ENCODE assay signal across 27 cellular contexts in genomic region chr14:65788876-65789859, GRCh38.
DNase-seq lines count a peak whose midpoint lies in the region; ATAC-seq and TF ChIP-seq lines count a peak whose summit lies in the region.
"Had no signal": no experiment of that assay in that cellular context is flagged by ENCODE, and none has a peak within 500 bp of the region (broad histone marks: within the 10 kb centered on the region; RNA-seq: fewer than 3 reads in every experiment).

No MANE protein-coding gene starts in this region.

- no peak for TF ChIP-seq CTCF in coronary artery (IDR thresholded peaks at IDR 0.05)
- no peak for TF ChIP-seq CTCF in lower lobe of right lung (IDR thresholded peaks at IDR 0.05)
- no peak for TF ChIP-seq CTCF in gastrocnemius medialis (IDR thresholded peaks at IDR 0.05 in 4 of 5, conservative IDR thresholded peaks at IDR 0.05 in 1 of 5)
- TF ChIP-seq CTCF in RWPE1 (conservative IDR thresholded peaks at IDR 0.05; ENCODE audit: low read depth) = no peak

- no peak for ATAC-seq in lower lobe of right lung
- ATAC-seq in gastrocnemius medialis = no peak
- ATAC-seq: activated CD8-positive, alpha-beta T cell treated with anti-CD3 and anti-CD28 coated beads for 36 hours; activated T-helper 17 cell treated with anti-CD3 and anti-CD28 coated beads, Interleukin-2, amount 50 U/mL, for 72 hours; CD8-positive, alpha-beta T cell; esophagus mucosa; stimulated activated naive B cell treated with anti-CD40 and anti-IgM and Interleukin-4, amounts not matched to agents 10 μg/mL and 1 μg/mL and 100 μg/mL, for 72 hours; T-helper 17 cell had no signal

- intact Hi-C loops in lower lobe of right lung (cut with DNase I) (no loop called here), gastrocnemius medialis (cut with DNase I; ENCODE audit: low total_unique reads) (no loop called here)

- H3K27me3 ChIP-seq in lower lobe of right lung (ENCODE audit: low read depth) (no peaks in the 10 kb centered on the region), gastrocnemius medialis (no peaks in the 10 kb centered on the region)
- H3K27me3 ChIP-seq: neural progenitor cell, sigmoid colon, SJSA1 had no signal

- H3K36me3 ChIP-seq in lower lobe of right lung (no peaks in the 10 kb centered on the region), gastrocnemius medialis (no peaks in the 10 kb centered on the region)
- H3K36me3 ChIP-seq: neural progenitor cell, sigmoid colon, SJSA1, suprapubic skin had no signal

- no peak overlapping the region for H3K4me3 ChIP-seq in coronary artery
- no peak overlapping the region for H3K4me3 ChIP-seq in lower lobe of right lung
- no peak overlapping the region for H3K4me3 ChIP-seq in gastrocnemius medialis
- H3K4me3 ChIP-seq: lung, neural progenitor cell, sigmoid colon, SJSA1, suprapubic skin had no signal

- no peaks in the 10 kb centered on the region for H3K9me3 ChIP-seq in lower lobe of right lung
- H3K9me3 ChIP-seq in gastrocnemius medialis = no peaks in the 10 kb centered on the region
- H3K9me3 ChIP-seq: sigmoid colon, SJSA1, suprapubic skin had no signal

- TF ChIP-seq POLR2A in gastrocnemius medialis (IDR thresholded peaks at IDR 0.05) = no peak

- H3K27ac ChIP-seq in coronary artery (no peak overlapping the region), lower lobe of right lung (no peak overlapping the region), gastrocnemius medialis (no peak overlapping the region), RWPE1 (no peak overlapping the region)
- H3K27ac ChIP-seq: neural progenitor cell, sigmoid colon, SJSA1, suprapubic skin had no signal

- H3K4me1 ChIP-seq in lower lobe of right lung (no peaks in the 10 kb centered on the region), gastrocnemius medialis (no peaks in the 10 kb centered on the region)
- H3K4me1 ChIP-seq: neural progenitor cell, sigmoid colon, SJSA1, suprapubic skin had no signal

- in situ Hi-C loops in gastrocnemius medialis (cut with MboI; ENCODE audit: low sequenced_read_pairs in 4 of 4) = no loop called here

- DNase-seq in SHP77 (lab: John Stamatoyannopoulos, UW) = peak; percentile 16 to 47
- no peak for DNase-seq in SHP77 treated with DMSO at 0.1 percent for 48 hours (lab: John Stamatoyannopoulos, UW)
- DNase-seq in NCI-H524 (lab: John Stamatoyannopoulos, UW) = peak; percentile 91 to 97
- peak; percentile 16 for DNase-seq in coronary artery (ENCODE audit: low spot score)
- no peak for DNase-seq in H4 (ENCODE audit: low spot score)
- no peak for DNase-seq in lower lobe of right lung
- no peak for DNase-seq in gastrocnemius medialis
- DNase-seq in RWPE1 (ENCODE audit: low spot score) = no peak
- DNase-seq: activated CD4-positive, alpha-beta T cell treated with anti-CD3 and anti-CD28 coated beads for 1 hour; activated CD8-positive, alpha-beta T cell treated with anti-CD3 and anti-CD28 coated beads for 36 hours; activated naive CD4-positive, alpha-beta T cell treated with anti-CD3 and anti-CD28 coated beads, Interleukin-2, amount 50 U/mL, for 16 hours; AML-193; CD8-positive, alpha-beta T cell; endodermal cell; foreskin melanocyte; NCI-H1417 treated with DMSO at 0.1 percent for 48 hours; NCI-H526; sigmoid colon; stimulated activated CD4-positive, alpha-beta T cell treated with anti-CD3 and anti-CD28 coated beads, Interleukin-4, amount 100 ng/mL, for 4 hours; stimulated activated naive B cell treated with anti-CD40 and anti-IgM and Interleukin-4, amounts not matched to agents 10 μg/mL and 1 μg/mL and 100 μg/mL, for 72 hours; T-helper 17 cell had no signal

- CTCF ChIA-PET in RWPE1 (lab: Yijun Ruan, JAX) = no interaction called here

- POLR2A ChIA-PET in RWPE1 (lab: Yijun Ruan, JAX; ENCODE audit: low non-redundant PET) = no interaction called here

Comparison
In these comparisons a context has a peak if more than half of its experiments do, and no peak if none do; other contexts are left out.
1. DNase-seq: peak in SHP77 (2 of 2), NCI-H524 (2 of 2) and coronary artery (single experiment); none in SHP77 treated with DMSO at 0.1 percent for 48 hours (single experiment), H4 (single experiment), lower lobe of right lung (single experiment), gastrocnemius medialis (0 of 2) and RWPE1 (single experiment).